In genomic region chr5:113678924-113679575, GRCh38 we compare ENCODE assay signal across 1 cellular context.
TF ChIP-seq lines count a peak whose summit lies in the region.

No MANE protein-coding gene starts in this region.

TF ChIP-seq in A549, 52 proteins besides CTCF, POLR2A, EP300 and RAD21 (continued from another document):
- TF ChIP-seq REST (IDR thresholded peaks at IDR 0.05) (no peak), EHF (CRISPR knock-in tag; IDR thresholded peaks at IDR 0.05) (no peak), JUN (IDR thresholded peaks at IDR 0.05) (no peak)
